22 cellular contexts compared by ENCODE assay signal in genomic region chr9:101478906-101479305, GRCh38. TPM values are rescaled to one million over a fixed set of nuclear protein-coding genes. Genes with fewer than 3 reads are reported as not detected.
A peak's percentile ranks its signal among the peaks of the same experiment; 100 is the strongest.
DNase-seq lines count a peak whose midpoint lies in the region; ATAC-seq, FAIRE-seq and TF ChIP-seq lines count a peak whose summit lies in the region.
"Had no signal": no experiment of that assay in that cellular context is flagged by ENCODE, and none has a peak within 500 bp of the region (broad histone marks: within the 10 kb centered on the region; RNA-seq: fewer than 3 reads in every experiment).

No MANE protein-coding gene starts in this region.

- H3K36me3 ChIP-seq in duodenal mucosa (ENCODE audit: control insufficient read depth in 1 of 2, insufficient read depth in 2 of 2, low read length in 2 of 2) = peaks cover 14 to 28% of the 10 kb centered on the region in 2 donors
- no peaks in the 10 kb centered on the region for H3K36me3 ChIP-seq in mucosa of stomach (ENCODE audit: control insufficient read depth, insufficient read depth, low read length)

- CTCF ChIA-PET in activated CD4-positive, alpha-beta memory T cell treated with anti-CD3 and anti-CD28 coated beads for 36 hours (lab: Charles Lee) = no interaction called here

- DNase-seq in G401 (ENCODE audit: low spot score) (peak; percentile 65), NB4 (ENCODE audit: low read depth) (peak; percentile 4), T-helper 1 cell (no peak), H54 (ENCODE audit: insufficient read length, low spot score) (no peak)
- no peak for DNase-seq in activated CD4-positive, alpha-beta memory T cell treated with anti-CD3 and anti-CD28 coated beads for 36 hours
- DNase-seq: activated CD4-positive, alpha-beta T cell treated with anti-CD3 and anti-CD28 coated beads for 48 hours; activated gamma-delta T cell treated with Interleukin-2 at 50 U/mL for 16 hours; amniotic stem cell; CD4-positive, alpha-beta memory T cell; endodermal cell; hippocampal formation; MG63; NCI-H2029; stimulated activated CD4-positive, alpha-beta T cell treated with anti-CD3 and anti-CD28 coated beads, Interleukin-15, amount 100 ng/mL, for 24 hours had no signal

- H3K9ac ChIP-seq in duodenal mucosa (ENCODE audit: low read depth in 1 of 2, low read length in 2 of 2) (no peak overlapping the region), mucosa of stomach (ENCODE audit: low read length) (peak overlapping the region; percentile 38)

- H3K9me3 Mint-ChIP-seq in activated CD4-positive, alpha-beta memory T cell treated with anti-CD3 and anti-CD28 coated beads for 36 hours = no peaks in the 10 kb centered on the region
- H3K9me3 Mint-ChIP-seq: CD4-positive, alpha-beta memory T cell; central memory CD8-positive, alpha-beta T cell; endodermal cell; stimulated activated effector memory CD8-positive, alpha-beta T cell treated with anti-CD3 and anti-CD28 coated beads, Interleukin-12 subunit alpha, Interleukin-12 subunit beta, amount 100 ng/mL, for 72 hours had no signal

- no peaks in the 10 kb centered on the region for H3K9me3 ChIP-seq in duodenal mucosa (ENCODE audit: control insufficient read depth in 1 of 2, low read length in 2 of 2)
- no peaks in the 10 kb centered on the region for H3K9me3 ChIP-seq in mucosa of stomach (ENCODE audit: control insufficient read depth, low read length)
- H3K9me3 ChIP-seq: MG63 had no signal

- intact Hi-C loops in activated CD4-positive, alpha-beta memory T cell treated with anti-CD3 and anti-CD28 coated beads for 36 hours (cut with micrococcal nuclease) = no loop called here

- ATAC-seq in GM21528 (IDR thresholded peaks at IDR 0.05; ENCODE audit: low FRiP score, unreplicated experiment) = no peak

- H3K27ac ChIP-seq in duodenal mucosa (ENCODE audit: low read depth, low read length) = peak overlapping the region; percentile 23

- in situ Hi-C loops in G401 (cut with HindIII; ENCODE audit: low sequenced_read_pairs) = no loop called here

- no peak for TF ChIP-seq CTCF in NB4 (IDR thresholded peaks at IDR 0.05; ENCODE audit: low read depth, low read length)

- H3K27ac Mint-ChIP-seq in activated CD4-positive, alpha-beta memory T cell treated with anti-CD3 and anti-CD28 coated beads for 36 hours = no peak overlapping the region
- H3K27ac Mint-ChIP-seq: CD4-positive, alpha-beta memory T cell; endodermal cell; stimulated activated effector memory CD8-positive, alpha-beta T cell treated with anti-CD3 and anti-CD28 coated beads, Interleukin-12 subunit alpha, Interleukin-12 subunit beta, amount 100 ng/mL, for 72 hours had no signal

- TF ChIP-seq POLR2A in NB4 (IDR thresholded peaks at IDR 0.05; ENCODE audit: extremely low read depth, insufficient read length) (no peak), H54 (IDR thresholded peaks at IDR 0.05; ENCODE audit: low read depth, low read length) (no peak)

- H3K4me3 ChIP-seq in NB4 (ENCODE audit: low read depth, low read length) (no peak overlapping the region), duodenal mucosa (ENCODE audit: low read depth in 1 of 2, low read length in 2 of 2) (no peak overlapping the region), mucosa of stomach (ENCODE audit: low read length) (no peak overlapping the region)
- H3K4me3 ChIP-seq: MG63 had no signal

- no peaks in the 10 kb centered on the region for H3K36me3 Mint-ChIP-seq in activated CD4-positive, alpha-beta memory T cell treated with anti-CD3 and anti-CD28 coated beads for 36 hours
- H3K36me3 Mint-ChIP-seq: CD4-positive, alpha-beta memory T cell; stimulated activated effector memory CD8-positive, alpha-beta T cell treated with anti-CD3 and anti-CD28 coated beads, Interleukin-12 subunit alpha, Interleukin-12 subunit beta, amount 100 ng/mL, for 72 hours had no signal

- no peaks in the 10 kb centered on the region for H3K27me3 ChIP-seq in duodenal mucosa (ENCODE audit: control insufficient read depth in 1 of 2, insufficient read depth in 2 of 2, low read length in 2 of 2)
- H3K27me3 ChIP-seq in mucosa of stomach (ENCODE audit: control insufficient read depth, insufficient read depth, low read length) = no peaks in the 10 kb centered on the region
- H3K27me3 ChIP-seq: MG63 had no signal

- FAIRE-seq in H54 (lab: Jason Lieb, UNC) = no peak
- FAIRE-seq: kidney had no signal

- peaks cover 38 to 41% of the 10 kb centered on the region in 2 donors for H3K4me1 ChIP-seq in duodenal mucosa (ENCODE audit: control insufficient read depth in 1 of 2, insufficient read depth in 2 of 2, low read length in 2 of 2)
- peaks cover 53% of the 10 kb centered on the region for H3K4me1 ChIP-seq in mucosa of stomach (ENCODE audit: control insufficient read depth, insufficient read depth, low read length)

- H3K27me3 Mint-ChIP-seq in activated CD4-positive, alpha-beta memory T cell treated with anti-CD3 and anti-CD28 coated beads for 36 hours = peaks cover 24% of the 10 kb centered on the region

- H3K4me3 Mint-ChIP-seq in activated CD4-positive, alpha-beta memory T cell treated with anti-CD3 and anti-CD28 coated beads for 36 hours = no peak overlapping the region
- H3K4me3 Mint-ChIP-seq: CD4-positive, alpha-beta memory T cell; central memory CD8-positive, alpha-beta T cell; endodermal cell; stimulated activated effector memory CD8-positive, alpha-beta T cell treated with anti-CD3 and anti-CD28 coated beads, Interleukin-12 subunit alpha, Interleukin-12 subunit beta, amount 100 ng/mL, for 72 hours had no signal

- POLR2A ChIA-PET in activated CD4-positive, alpha-beta memory T cell treated with anti-CD3 and anti-CD28 coated beads for 36 hours (lab: Charles Lee) = no interaction called here

- no peaks in the 10 kb centered on the region for H3K4me1 Mint-ChIP-seq in activated CD4-positive, alpha-beta memory T cell treated with anti-CD3 and anti-CD28 coated beads for 36 hours (ENCODE audit: low read depth)
- H3K4me1 Mint-ChIP-seq: CD4-positive, alpha-beta memory T cell; central memory CD8-positive, alpha-beta T cell; stimulated activated effector memory CD8-positive, alpha-beta T cell treated with anti-CD3 and anti-CD28 coated beads, Interleukin-12 subunit alpha, Interleukin-12 subunit beta, amount 100 ng/mL, for 72 hours had no signal

RNA-seq across cellular contexts. Expression of gene ALDOB, which starts 43.3 kb away (rescaled TPM):
- total RNA-seq in G401 (2014; rRNA removed; shearing (Covaris generic)) = not detected in 2 replicates
- not detected for total RNA-seq in activated CD4-positive, alpha-beta memory T cell treated with anti-CD3 and anti-CD28 coated beads for 36 hours
- total RNA-seq: CD4-positive, alpha-beta memory T cell; fibroblast of villous mesenchyme; NCI-H460 had no signal

RNA-seq across cellular contexts. Expression of gene RNF20, which starts 54.7 kb away (rescaled TPM):
- total RNA-seq in G401 (2014; rRNA removed; shearing (Covaris generic)) = 13.5 and 21.4 TPM in 2 replicates
- 10 to 100 TPM; 36.1 to 37.5 TPM for total RNA-seq in activated CD4-positive, alpha-beta memory T cell treated with anti-CD3 and anti-CD28 coated beads for 36 hours

Comparison
In these comparisons a context has a peak if more than half of its experiments do, and no peak if none do; other contexts are left out.
1. DNase-seq: peak in G401 (single experiment) and NB4 (single experiment); none in T-helper 1 cell (0 of 5), H54 (single experiment) and activated CD4-positive, alpha-beta memory T cell treated with anti-CD3 and anti-CD28 coated beads for 36 hours (single experiment).